Comparison of ENCODE assay signal across 8 cellular contexts in the genomic region with DNA sequence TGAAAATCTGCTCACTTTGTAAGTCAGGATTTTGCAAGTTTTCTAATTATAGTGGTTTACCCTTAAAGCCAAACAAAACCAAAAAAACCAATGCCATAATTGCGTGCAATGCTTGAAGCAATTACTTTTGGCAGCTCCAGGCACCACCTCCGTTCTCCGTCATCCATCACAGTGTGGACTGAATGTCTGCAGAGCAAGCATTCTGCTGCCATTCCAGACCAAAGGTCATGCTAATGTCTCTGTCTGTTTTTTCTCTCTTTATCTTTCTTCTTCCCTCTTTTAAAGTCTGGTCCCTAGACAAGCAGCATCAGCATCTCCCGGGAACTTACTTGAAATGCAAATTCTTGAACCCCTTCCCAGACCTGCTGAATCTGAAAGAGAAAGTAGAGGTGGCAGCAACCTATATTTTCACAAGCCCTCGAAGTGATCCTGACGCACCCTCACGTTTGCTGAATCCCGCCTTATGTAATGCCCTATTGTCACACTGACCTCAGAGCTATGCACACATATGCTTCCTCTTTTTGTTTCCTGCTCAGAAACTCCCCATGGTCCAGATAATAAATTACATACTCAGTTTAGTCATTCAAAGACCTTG.
DNase-seq lines count a peak whose midpoint lies in the region; ATAC-seq and TF ChIP-seq lines count a peak whose summit lies in the region.

No MANE protein-coding gene starts in this region.

- no peak overlapping the region for H3K27ac Mint-ChIP-seq in endodermal cell
- no peak overlapping the region for H3K27ac Mint-ChIP-seq in activated T-helper 1 cell treated with anti-CD3 and anti-CD28 coated beads, Interleukin-12 subunit alpha, Interleukin-12 subunit beta, Interleukin-2, Interleukin-4 antibody, amounts not matched to agents 30 ng/mL and 10 ng/mL and 1 ng/mL, durations not matched to agents 14 hours and 24 hours and 36 hours

- H3K27me3 Mint-ChIP-seq in endodermal cell (ENCODE audit: insufficient read depth) = no peaks in the 10 kb centered on the region
- no peaks in the 10 kb centered on the region for H3K27me3 Mint-ChIP-seq in activated T-helper 1 cell treated with anti-CD3 and anti-CD28 coated beads, Interleukin-12 subunit alpha, Interleukin-12 subunit beta, Interleukin-2, Interleukin-4 antibody, amounts not matched to agents 30 ng/mL and 10 ng/mL and 1 ng/mL, durations not matched to agents 14 hours and 24 hours and 36 hours (ENCODE audit: insufficient read depth)

- no peak overlapping the region for H3K4me3 ChIP-seq in AG10803 (ENCODE audit: low read length)
- peak overlapping the region; percentile 7 for H3K4me3 ChIP-seq in endodermal cell (ENCODE audit: low read length)
- no peak overlapping the region for H3K4me3 ChIP-seq in thymus (ENCODE audit: low read length)

- H3K36me3 ChIP-seq in endodermal cell (ENCODE audit: control insufficient read depth, insufficient read depth, low read length) (no peaks in the 10 kb centered on the region), thymus (ENCODE audit: control insufficient read depth, insufficient read depth) (no peaks in the 10 kb centered on the region)

- no peak for TF ChIP-seq CTCF in AG10803 (conservative IDR thresholded peaks at IDR 0.05; ENCODE audit: low read length)
- TF ChIP-seq CTCF in endodermal cell (conservative IDR thresholded peaks at IDR 0.05) = no peak

- intact Hi-C loops in activated T-helper 1 cell treated with anti-CD3 and anti-CD28 coated beads, Interleukin-12 subunit alpha, Interleukin-12 subunit beta, Interleukin-2, Interleukin-4 antibody, amounts not matched to agents 30 ng/mL and 10 ng/mL and 1 ng/mL, durations not matched to agents 14 hours and 24 hours and 36 hours (cut with micrococcal nuclease) = no loop called here

- no peak overlapping the region for H3K9ac ChIP-seq in endodermal cell (ENCODE audit: extremely low read depth, low read length, poor library complexity, severe bottlenecking)

- H3K36me3 Mint-ChIP-seq in endodermal cell (ENCODE audit: low read depth) = peaks cover 1% of the 10 kb centered on the region
- H3K36me3 Mint-ChIP-seq in activated T-helper 1 cell treated with anti-CD3 and anti-CD28 coated beads, Interleukin-12 subunit alpha, Interleukin-12 subunit beta, Interleukin-2, Interleukin-4 antibody, amounts not matched to agents 30 ng/mL and 10 ng/mL and 1 ng/mL, durations not matched to agents 14 hours and 24 hours and 36 hours (ENCODE audit: low read depth) = peaks cover 2% of the 10 kb centered on the region

- DNase-seq in AG10803 (ENCODE audit: low read depth) (peak; percentile 66), endodermal cell (no peak), HCEC 1CT (no peak), NCI-H510A treated with DMSO at 0.1 percent for 48 hours (lab: John Stamatoyannopoulos, UW) (no peak)
- DNase-seq in activated T-helper 1 cell treated with anti-CD3 and anti-CD28 coated beads, Interleukin-12 subunit alpha, Interleukin-12 subunit beta, Interleukin-2, Interleukin-4 antibody, amounts not matched to agents 30 ng/mL and 10 ng/mL and 1 ng/mL, durations not matched to agents 14 hours and 24 hours and 36 hours (ENCODE audit: low spot score) = no peak

- peak; percentile 74 for ATAC-seq in GM19468 (IDR thresholded peaks at IDR 0.05; ENCODE audit: extremely low read depth, unreplicated experiment)
- peak; percentile 50 for ATAC-seq in HG03521 (IDR thresholded peaks at IDR 0.05; ENCODE audit: unreplicated experiment)

- no peak overlapping the region for H3K27ac ChIP-seq in endodermal cell (ENCODE audit: low read depth, low read length)
- H3K27ac ChIP-seq in thymus (ENCODE audit: low read depth) = peak overlapping the region; percentile 20

- H3K4me1 Mint-ChIP-seq in endodermal cell = peaks cover 46% of the 10 kb centered on the region
- peaks cover 50% of the 10 kb centered on the region for H3K4me1 Mint-ChIP-seq in activated T-helper 1 cell treated with anti-CD3 and anti-CD28 coated beads, Interleukin-12 subunit alpha, Interleukin-12 subunit beta, Interleukin-2, Interleukin-4 antibody, amounts not matched to agents 30 ng/mL and 10 ng/mL and 1 ng/mL, durations not matched to agents 14 hours and 24 hours and 36 hours (ENCODE audit: low read depth)

- H3K4me1 ChIP-seq in endodermal cell (ENCODE audit: control insufficient read depth, insufficient read depth, low read length) (peaks cover 6% of the 10 kb centered on the region), thymus (ENCODE audit: control insufficient read depth, insufficient read depth, low read length) (peaks cover 74% of the 10 kb centered on the region)

- no peak overlapping the region for H3K4me3 Mint-ChIP-seq in endodermal cell
- H3K4me3 Mint-ChIP-seq in activated T-helper 1 cell treated with anti-CD3 and anti-CD28 coated beads, Interleukin-12 subunit alpha, Interleukin-12 subunit beta, Interleukin-2, Interleukin-4 antibody, amounts not matched to agents 30 ng/mL and 10 ng/mL and 1 ng/mL, durations not matched to agents 14 hours and 24 hours and 36 hours = no peak overlapping the region

- peaks cover 9% of the 10 kb centered on the region for H3K9me3 Mint-ChIP-seq in endodermal cell
- no peaks in the 10 kb centered on the region for H3K9me3 Mint-ChIP-seq in activated T-helper 1 cell treated with anti-CD3 and anti-CD28 coated beads, Interleukin-12 subunit alpha, Interleukin-12 subunit beta, Interleukin-2, Interleukin-4 antibody, amounts not matched to agents 30 ng/mL and 10 ng/mL and 1 ng/mL, durations not matched to agents 14 hours and 24 hours and 36 hours

- H3K27me3 ChIP-seq in endodermal cell (ENCODE audit: control insufficient read depth, insufficient read depth, low read length, poor library complexity, severe bottlenecking) (no peaks in the 10 kb centered on the region), thymus (ENCODE audit: control insufficient read depth, insufficient read depth) (no peaks in the 10 kb centered on the region)

- H3K9me3 ChIP-seq in endodermal cell (ENCODE audit: control insufficient read depth, low read length) (peaks cover 27% of the 10 kb centered on the region), thymus (ENCODE audit: control insufficient read depth) (no peaks in the 10 kb centered on the region)

- 75 to 87% methylated on average over 8 of the region's 8 CpGs for WGBS in endodermal cell (ENCODE audit: insufficient coverage in 1 of 2, insufficient read length in 1 of 2), 2 experiments
- WGBS in thymus = 45% methylated on average over 8 of the region's 8 CpGs
